ENCODE assay signal across 1 cellular context in genomic region chr13:23399254-23399796, GRCh38.
TF ChIP-seq lines count a peak whose summit lies in the region.

No MANE protein-coding gene starts in this region.

TF ChIP-seq in HEK293, 187 proteins besides CTCF, POLR2A, EP300 and RAD21:
- peak; percentile 89 for TF ChIP-seq SETDB1 (IDR thresholded peaks at IDR 0.05; ENCODE audit: insufficient read length, low read length)
- 0 out of 2 replicates have a peak, but pooled peaks have one; percentile 26 for TF ChIP-seq TRIM28 (IDR thresholded peaks at IDR 0.05; ENCODE audit: borderline replicate concordance, low read length)
- no peak for TF ChIP-seq ZNF19 (tag by site-specific recombination; IDR thresholded peaks at IDR 0.05; ENCODE audit: low read depth)
TF ChIP-seq in HEK293: peak in this region for 2.
